In the genomic region with DNA sequence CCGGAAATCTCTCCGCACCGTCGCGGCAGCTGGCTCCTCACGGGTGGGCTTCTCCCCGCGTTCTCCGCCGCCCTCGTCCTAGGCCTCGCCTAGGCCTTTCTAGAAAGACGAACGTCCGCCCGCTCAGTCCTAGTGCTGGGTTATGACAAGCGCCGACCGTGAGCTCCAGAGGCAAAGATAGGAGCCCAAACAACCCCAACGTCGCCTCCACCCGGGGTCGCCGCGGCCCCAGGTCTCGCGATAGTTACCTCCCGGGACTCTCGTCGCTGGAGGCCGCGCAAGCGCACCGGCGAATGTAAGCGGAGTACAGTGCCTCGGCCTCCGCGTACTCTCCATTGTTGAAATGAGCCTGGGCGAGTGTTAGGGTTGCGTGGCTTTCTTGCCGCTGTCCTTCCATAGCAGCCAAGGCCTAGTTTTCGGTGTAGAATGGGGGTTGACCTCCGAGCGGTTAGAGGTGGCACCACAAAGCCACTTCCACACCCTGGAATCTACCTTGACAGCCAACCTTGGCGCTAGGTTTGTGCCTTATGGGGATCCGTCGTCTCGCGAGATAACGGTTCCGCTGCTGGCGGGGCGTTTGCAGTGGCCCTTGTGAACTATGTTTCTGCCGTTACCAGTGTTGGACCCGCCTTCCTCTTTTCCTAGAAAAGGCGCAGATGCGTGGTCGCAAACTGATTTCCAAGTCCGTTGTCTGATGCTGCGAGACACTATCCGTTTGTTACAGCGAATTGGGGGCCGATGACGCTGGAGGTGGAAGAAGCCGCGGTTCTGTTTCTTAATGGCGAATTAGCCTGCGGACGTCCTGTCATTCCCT, we compare ENCODE assay signal across 1 cellular context.
A peak's percentile ranks its signal among the peaks of the same experiment; 100 is the strongest.
TF ChIP-seq lines count a peak whose summit lies in the region.

A gene (minus strand): TSS at position 526 of the 814 bp plus-strand sequence. CDS start 129 bp downstream, at position 397.

TF ChIP-seq in HepG2, 621 proteins besides CTCF, POLR2A, EP300 and RAD21 (continued from another document and continues in another):
- peak; percentile 96 for TF ChIP-seq BRD4 (CRISPR knock-in tag; IDR thresholded peaks at IDR 0.05)
- 0 out of 2 replicates have a peak, but pooled peaks have one; percentile 46 for TF ChIP-seq HOXA9 (CRISPR knock-in tag; IDR thresholded peaks at IDR 0.05; ENCODE audit: borderline replicate concordance)
- peak; percentile 96 for TF ChIP-seq ZNF557 (CRISPR knock-in tag; IDR thresholded peaks at IDR 0.05)
- TF ChIP-seq, protein P1, sequence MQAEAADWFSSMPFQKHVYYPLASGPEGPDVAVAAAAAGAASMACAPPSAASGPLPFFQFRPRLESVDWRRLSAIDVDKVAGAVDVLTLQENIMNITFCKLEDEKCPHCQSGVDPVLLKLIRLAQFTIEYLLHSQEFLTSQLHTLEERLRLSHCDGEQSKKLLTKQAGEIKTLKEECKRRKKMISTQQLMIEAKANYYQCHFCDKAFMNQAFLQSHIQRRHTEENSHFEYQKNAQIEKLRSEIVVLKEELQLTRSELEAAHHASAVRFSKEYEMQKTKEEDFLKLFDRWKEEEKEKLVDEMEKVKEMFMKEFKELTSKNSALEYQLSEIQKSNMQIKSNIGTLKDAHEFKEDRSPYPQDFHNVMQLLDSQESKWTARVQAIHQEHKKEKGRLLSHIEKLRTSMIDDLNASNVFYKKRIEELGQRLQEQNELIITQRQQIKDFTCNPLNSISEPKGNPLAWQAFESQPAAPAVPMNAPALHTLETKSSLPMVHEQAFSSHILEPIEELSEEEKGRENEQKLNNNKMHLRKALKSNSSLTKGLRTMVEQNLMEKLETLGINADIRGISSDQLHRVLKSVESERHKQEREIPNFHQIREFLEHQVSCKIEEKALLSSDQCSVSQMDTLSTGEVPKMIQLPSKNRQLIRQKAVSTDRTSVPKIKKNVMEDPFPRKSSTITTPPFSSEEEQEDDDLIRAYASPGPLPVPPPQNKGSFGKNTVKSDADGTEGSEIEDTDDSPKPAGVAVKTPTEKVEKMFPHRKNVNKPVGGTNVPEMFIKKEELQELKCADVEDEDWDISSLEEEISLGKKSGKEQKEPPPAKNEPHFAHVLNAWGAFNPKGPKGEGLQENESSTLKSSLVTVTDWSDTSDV (CRISPR knock-in tag; IDR thresholded peaks at IDR 0.05) = peak; percentile 82
- peak; percentile 79 for TF ChIP-seq SIX4 (CRISPR knock-in tag; IDR thresholded peaks at IDR 0.05)
- TF ChIP-seq, protein P2, sequence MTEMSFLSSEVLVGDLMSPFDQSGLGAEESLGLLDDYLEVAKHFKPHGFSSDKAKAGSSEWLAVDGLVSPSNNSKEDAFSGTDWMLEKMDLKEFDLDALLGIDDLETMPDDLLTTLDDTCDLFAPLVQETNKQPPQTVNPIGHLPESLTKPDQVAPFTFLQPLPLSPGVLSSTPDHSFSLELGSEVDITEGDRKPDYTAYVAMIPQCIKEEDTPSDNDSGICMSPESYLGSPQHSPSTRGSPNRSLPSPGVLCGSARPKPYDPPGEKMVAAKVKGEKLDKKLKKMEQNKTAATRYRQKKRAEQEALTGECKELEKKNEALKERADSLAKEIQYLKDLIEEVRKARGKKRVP (CRISPR knock-in tag; IDR thresholded peaks at IDR 0.05) = no peak
- peak; percentile 25; the same call in 1 of the 2 replicates for TF ChIP-seq ZNF460 (CRISPR knock-in tag; IDR thresholded peaks at IDR 0.05; ENCODE audit: borderline replicate concordance)
- TF ChIP-seq, protein P3, sequence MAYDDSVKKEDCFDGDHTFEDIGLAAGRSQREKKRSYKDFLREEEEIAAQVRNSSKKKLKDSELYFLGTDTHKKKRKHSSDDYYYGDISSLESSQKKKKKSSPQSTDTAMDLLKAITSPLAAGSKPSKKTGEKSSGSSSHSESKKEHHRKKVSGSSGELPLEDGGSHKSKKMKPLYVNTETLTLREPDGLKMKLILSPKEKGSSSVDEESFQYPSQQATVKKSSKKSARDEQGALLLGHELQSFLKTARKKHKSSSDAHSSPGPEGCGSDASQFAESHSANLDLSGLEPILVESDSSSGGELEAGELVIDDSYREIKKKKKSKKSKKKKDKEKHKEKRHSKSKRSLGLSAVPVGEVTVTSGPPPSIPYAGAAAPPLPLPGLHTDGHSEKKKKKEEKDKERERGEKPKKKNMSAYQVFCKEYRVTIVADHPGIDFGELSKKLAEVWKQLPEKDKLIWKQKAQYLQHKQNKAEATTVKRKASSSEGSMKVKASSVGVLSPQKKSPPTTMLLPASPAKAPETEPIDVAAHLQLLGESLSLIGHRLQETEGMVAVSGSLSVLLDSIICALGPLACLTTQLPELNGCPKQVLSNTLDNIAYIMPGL (CRISPR knock-in tag; IDR thresholded peaks at IDR 0.05; ENCODE audit: borderline replicate concordance in 1 of 2, low read depth in 1 of 2) = peak; percentile 86 to 97; a peak in 3 of 4 replicates
- TF ChIP-seq, protein P4, sequence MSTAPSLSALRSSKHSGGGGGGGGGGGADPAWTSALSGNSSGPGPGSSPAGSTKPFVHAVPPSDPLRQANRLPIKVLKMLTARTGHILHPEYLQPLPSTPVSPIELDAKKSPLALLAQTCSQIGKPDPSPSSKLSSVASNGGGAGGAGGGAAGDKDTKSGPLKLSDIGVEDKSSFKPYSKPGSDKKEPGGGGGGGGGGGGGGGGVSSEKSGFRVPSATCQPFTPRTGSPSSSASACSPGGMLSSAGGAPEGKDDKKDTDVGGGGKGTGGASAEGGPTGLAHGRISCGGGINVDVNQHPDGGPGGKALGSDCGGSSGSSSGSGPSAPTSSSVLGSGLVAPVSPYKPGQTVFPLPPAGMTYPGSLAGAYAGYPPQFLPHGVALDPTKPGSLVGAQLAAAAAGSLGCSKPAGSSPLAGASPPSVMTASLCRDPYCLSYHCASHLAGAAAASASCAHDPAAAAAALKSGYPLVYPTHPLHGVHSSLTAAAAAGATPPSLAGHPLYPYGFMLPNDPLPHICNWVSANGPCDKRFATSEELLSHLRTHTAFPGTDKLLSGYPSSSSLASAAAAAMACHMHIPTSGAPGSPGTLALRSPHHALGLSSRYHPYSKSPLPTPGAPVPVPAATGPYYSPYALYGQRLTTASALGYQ (CRISPR knock-in tag; IDR thresholded peaks at IDR 0.05) = peak; percentile 69; the same call in 1 of the 2 replicates
- TF ChIP-seq PRMT3 (CRISPR knock-in tag; IDR thresholded peaks at IDR 0.05; ENCODE audit: borderline replicate concordance, low read depth) = no peak; the same call in 1 of the 2 replicates
- TF ChIP-seq, protein P5, sequence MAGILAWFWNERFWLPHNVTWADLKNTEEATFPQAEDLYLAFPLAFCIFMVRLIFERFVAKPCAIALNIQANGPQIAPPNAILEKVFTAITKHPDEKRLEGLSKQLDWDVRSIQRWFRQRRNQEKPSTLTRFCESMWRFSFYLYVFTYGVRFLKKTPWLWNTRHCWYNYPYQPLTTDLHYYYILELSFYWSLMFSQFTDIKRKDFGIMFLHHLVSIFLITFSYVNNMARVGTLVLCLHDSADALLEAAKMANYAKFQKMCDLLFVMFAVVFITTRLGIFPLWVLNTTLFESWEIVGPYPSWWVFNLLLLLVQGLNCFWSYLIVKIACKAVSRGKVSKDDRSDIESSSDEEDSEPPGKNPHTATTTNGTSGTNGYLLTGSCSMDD (CRISPR knock-in tag; IDR thresholded peaks at IDR 0.05) = 0 out of 2 replicates have a peak, but pooled peaks have one; percentile 65
- TF ChIP-seq RBAK (CRISPR knock-in tag; IDR thresholded peaks at IDR 0.05) = peak; percentile 76; the same call in 1 of the 2 replicates
- TF ChIP-seq, protein P6, sequence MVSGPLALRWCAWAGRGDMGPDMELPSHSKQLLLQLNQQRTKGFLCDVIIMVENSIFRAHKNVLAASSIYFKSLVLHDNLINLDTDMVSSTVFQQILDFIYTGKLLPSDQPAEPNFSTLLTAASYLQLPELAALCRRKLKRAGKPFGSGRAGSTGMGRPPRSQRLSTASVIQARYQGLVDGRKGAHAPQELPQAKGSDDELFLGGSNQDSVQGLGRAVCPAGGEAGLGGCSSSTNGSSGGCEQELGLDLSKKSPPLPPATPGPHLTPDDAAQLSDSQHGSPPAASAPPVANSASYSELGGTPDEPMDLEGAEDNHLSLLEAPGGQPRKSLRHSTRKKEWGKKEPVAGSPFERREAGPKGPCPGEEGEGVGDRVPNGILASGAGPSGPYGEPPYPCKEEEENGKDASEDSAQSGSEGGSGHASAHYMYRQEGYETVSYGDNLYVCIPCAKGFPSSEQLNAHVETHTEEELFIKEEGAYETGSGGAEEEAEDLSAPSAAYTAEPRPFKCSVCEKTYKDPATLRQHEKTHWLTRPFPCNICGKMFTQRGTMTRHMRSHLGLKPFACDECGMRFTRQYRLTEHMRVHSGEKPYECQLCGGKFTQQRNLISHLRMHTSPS (CRISPR knock-in tag; IDR thresholded peaks at IDR 0.05; ENCODE audit: low read depth) = no peak; the same call in 1 of the 2 replicates
- no peak for TF ChIP-seq PCBP2 (optimal IDR thresholded peaks at IDR 0.05; ENCODE audit: low read depth, low read length, poor library complexity, severe bottlenecking)
- TF ChIP-seq ZNF335 (CRISPR knock-in tag; IDR thresholded peaks at IDR 0.05) = peak; percentile 73; the same call in 1 of the 2 replicates
- TF ChIP-seq ZNF678 (CRISPR knock-in tag; IDR thresholded peaks at IDR 0.05) = peak; percentile 64
- TF ChIP-seq SMAD9 (CRISPR knock-in tag; IDR thresholded peaks at IDR 0.05) = peak; percentile 71; the same call in 1 of the 2 replicates
- no peak for TF ChIP-seq GABPA (IDR thresholded peaks at IDR 0.05; ENCODE audit: low read depth, low read length)
- TF ChIP-seq GABPA (CRISPR knock-in tag; IDR thresholded peaks at IDR 0.05; ENCODE audit: low read depth) = peak; percentile 73
- peak; percentile 97 for TF ChIP-seq ZNF556 (CRISPR knock-in tag; IDR thresholded peaks at IDR 0.05; ENCODE audit: borderline replicate concordance)
- TF ChIP-seq, protein P7, sequence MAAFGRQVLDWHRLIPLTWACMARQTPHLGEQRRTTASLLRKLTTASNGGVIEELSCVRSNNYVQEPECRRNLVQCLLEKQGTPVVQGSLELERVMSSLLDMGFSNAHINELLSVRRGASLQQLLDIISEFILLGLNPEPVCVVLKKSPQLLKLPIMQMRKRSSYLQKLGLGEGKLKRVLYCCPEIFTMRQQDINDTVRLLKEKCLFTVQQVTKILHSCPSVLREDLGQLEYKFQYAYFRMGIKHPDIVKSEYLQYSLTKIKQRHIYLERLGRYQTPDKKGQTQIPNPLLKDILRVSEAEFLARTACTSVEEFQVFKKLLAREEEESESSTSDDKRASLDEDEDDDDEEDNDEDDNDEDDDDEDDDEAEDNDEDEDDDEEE (CRISPR knock-in tag; IDR thresholded peaks at IDR 0.05) = peak; percentile 79
- TF ChIP-seq, protein P8, sequence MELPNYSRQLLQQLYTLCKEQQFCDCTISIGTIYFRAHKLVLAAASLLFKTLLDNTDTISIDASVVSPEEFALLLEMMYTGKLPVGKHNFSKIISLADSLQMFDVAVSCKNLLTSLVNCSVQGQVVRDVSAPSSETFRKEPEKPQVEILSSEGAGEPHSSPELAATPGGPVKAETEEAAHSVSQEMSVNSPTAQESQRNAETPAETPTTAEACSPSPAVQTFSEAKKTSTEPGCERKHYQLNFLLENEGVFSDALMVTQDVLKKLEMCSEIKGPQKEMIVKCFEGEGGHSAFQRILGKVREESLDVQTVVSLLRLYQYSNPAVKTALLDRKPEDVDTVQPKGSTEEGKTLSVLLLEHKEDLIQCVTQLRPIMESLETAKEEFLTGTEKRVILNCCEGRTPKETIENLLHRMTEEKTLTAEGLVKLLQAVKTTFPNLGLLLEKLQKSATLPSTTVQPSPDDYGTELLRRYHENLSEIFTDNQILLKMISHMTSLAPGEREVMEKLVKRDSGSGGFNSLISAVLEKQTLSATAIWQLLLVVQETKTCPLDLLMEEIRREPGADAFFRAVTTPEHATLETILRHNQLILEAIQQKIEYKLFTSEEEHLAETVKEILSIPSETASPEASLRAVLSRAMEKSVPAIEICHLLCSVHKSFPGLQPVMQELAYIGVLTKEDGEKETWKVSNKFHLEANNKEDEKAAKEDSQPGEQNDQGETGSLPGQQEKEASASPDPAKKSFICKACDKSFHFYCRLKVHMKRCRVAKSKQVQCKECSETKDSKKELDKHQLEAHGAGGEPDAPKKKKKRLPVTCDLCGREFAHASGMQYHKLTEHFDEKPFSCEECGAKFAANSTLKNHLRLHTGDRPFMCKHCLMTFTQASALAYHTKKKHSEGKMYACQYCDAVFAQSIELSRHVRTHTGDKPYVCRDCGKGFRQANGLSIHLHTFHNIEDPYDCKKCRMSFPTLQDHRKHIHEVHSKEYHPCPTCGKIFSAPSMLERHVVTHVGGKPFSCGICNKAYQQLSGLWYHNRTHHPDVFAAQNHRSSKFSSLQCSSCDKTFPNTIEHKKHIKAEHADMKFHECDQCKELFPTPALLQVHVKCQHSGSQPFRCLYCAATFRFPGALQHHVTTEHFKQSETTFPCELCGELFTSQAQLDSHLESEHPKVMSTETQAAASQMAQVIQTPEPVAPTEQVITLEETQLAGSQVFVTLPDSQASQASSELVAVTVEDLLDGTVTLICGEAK (IDR thresholded peaks at IDR 0.05) = no peak
- TF ChIP-seq, protein P8 (CRISPR knock-in tag; IDR thresholded peaks at IDR 0.05) = peak; percentile 93
- TF ChIP-seq SP1 (IDR thresholded peaks at IDR 0.05) = peak; percentile 65; the same call in 1 of the 2 replicates
- peak; percentile 57; the same call in 1 of the 2 replicates for TF ChIP-seq SP1 (CRISPR knock-in tag; IDR thresholded peaks at IDR 0.05)
- TF ChIP-seq CHD4 (IDR thresholded peaks at IDR 0.05; ENCODE audit: borderline replicate concordance, low read length) = no peak; the same call in 1 of the 2 replicates
